Comparison of ENCODE assay signal across 10 cellular contexts in genomic region chr10:21334891-21335696, GRCh38.
DNase-seq lines count a peak whose midpoint lies in the region; ATAC-seq and TF ChIP-seq lines count a peak whose summit lies in the region.
"Had no signal": no experiment of that assay in that cellular context is flagged by ENCODE, and none has a peak within 500 bp of the region (broad histone marks: within the 10 kb centered on the region; RNA-seq: fewer than 3 reads in every experiment).

No MANE protein-coding gene starts in this region.

- intact Hi-C loops in mucosa of descending colon (cut with DNase I, micrococcal nuclease), result no loop called here
- intact Hi-C loops in vagina (cut with DNase I), result no loop called here

- H3K9me3 ChIP-seq in mucosa of descending colon, result no peaks in the 10 kb centered on the region
- no peaks in the 10 kb centered on the region for H3K9me3 ChIP-seq in vagina
- H3K9me3 ChIP-seq: HAP-1 had no signal

- H3K36me3 ChIP-seq in mucosa of descending colon (ENCODE audit: low read depth) (no peaks in the 10 kb centered on the region), vagina (no peaks in the 10 kb centered on the region), H7 (replicated peaks; ENCODE audit: control insufficient read depth, insufficient read depth, low read length) (no peaks in the 10 kb centered on the region)
- H3K36me3 ChIP-seq: HAP-1 had no signal

- TF ChIP-seq CTCF in mucosa of descending colon (IDR thresholded peaks at IDR 0.05) (no peak), vagina (IDR thresholded peaks at IDR 0.05) (no peak)

- H3K4me1 ChIP-seq in mucosa of descending colon (ENCODE audit: low read depth), result no peaks in the 10 kb centered on the region
- H3K4me1 ChIP-seq in vagina, result peaks cover 19% of the 10 kb centered on the region

- peak; percentile 86 for DNase-seq in AG08395 (ENCODE audit: low spot score)
- DNase-seq in NCI-H226, result peak; percentile 85
- DNase-seq in epithelial cell of prostate (ENCODE audit: low read depth, low spot score), result peak; percentile 66
- DNase-seq in mucosa of descending colon, result peak in 1 of 3 donors; percentile 10
- DNase-seq in vagina (ENCODE audit: extremely low spot score in 2 of 2), result no peak
- no peak for DNase-seq in H7
- DNase-seq in caudate nucleus (lab: John Stamatoyannopoulos, UW), result no peak
- DNase-seq in activated gamma-delta T cell treated with Interleukin-2 at 50 U/mL for 16 hours, result no peak

- ATAC-seq in mucosa of descending colon, result peak; percentile 30
- ATAC-seq: left colon had no signal

- H3K27ac ChIP-seq in epithelial cell of prostate (peak overlapping the region; percentile 88), vagina (no peak overlapping the region), caudate nucleus (ENCODE audit: low read depth, low read length) (no peak overlapping the region)

- H3K4me3 ChIP-seq in mucosa of descending colon (no peak overlapping the region), vagina (no peak overlapping the region), H7 (ENCODE audit: insufficient read depth, low read depth, low read length) (no peak overlapping the region)
- H3K4me3 ChIP-seq: HAP-1 had no signal

- no peak for TF ChIP-seq POLR2A in vagina (IDR thresholded peaks at IDR 0.05)

- H3K27me3 ChIP-seq in vagina (no peaks in the 10 kb centered on the region), H7 (ENCODE audit: control insufficient read depth, insufficient read depth, low read length) (no peaks in the 10 kb centered on the region)

Comparison
In these comparisons a context has a peak if more than half of its experiments do, and no peak if none do; other contexts are left out.
1. DNase-seq: peak in AG08395 (single experiment), NCI-H226 (single experiment) and epithelial cell of prostate (single experiment); none in vagina (0 of 2), H7 (single experiment), caudate nucleus (0 of 61) and activated gamma-delta T cell treated with Interleukin-2 at 50 U/mL for 16 hours (single experiment).